Comparison of ENCODE assay signal across 34 cellular contexts in the genomic region with DNA sequence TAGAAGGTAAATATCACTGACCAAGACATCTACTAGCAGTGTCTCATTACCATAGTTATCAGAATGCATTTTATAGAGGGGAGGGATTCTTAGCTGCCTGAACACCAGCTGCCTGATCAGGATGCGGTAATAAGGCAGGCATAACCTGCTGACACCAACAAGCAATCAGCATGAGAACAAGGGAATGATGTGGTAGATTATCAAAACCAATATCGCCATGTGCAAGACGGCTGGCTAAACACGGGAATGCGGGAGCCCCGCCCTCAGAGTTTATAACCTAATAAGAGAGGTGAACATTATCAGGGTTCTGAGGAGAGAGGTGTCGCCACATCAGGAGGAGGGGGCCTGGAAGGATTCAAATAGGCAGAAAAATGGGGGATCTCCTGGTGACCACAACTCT. TPM values are rescaled to one million over a fixed set of nuclear protein-coding genes. Genes with fewer than 3 reads are reported as not detected.
A peak's percentile ranks its signal among the peaks of the same experiment; 100 is the strongest.
DNase-seq lines count a peak whose midpoint lies in the region; ATAC-seq and TF ChIP-seq lines count a peak whose summit lies in the region.
"Had no signal": no experiment of that assay in that cellular context is flagged by ENCODE, and none has a peak within 500 bp of the region (broad histone marks: within the 10 kb centered on the region; RNA-seq: fewer than 3 reads in every experiment).

No MANE protein-coding gene starts in this region.

- H3K36me3 Mint-ChIP-seq in activated CD4-positive, alpha-beta T cell treated with anti-CD3 and anti-CD28 coated beads for 36 hours (ENCODE audit: low read depth): peaks cover 61% of the 10 kb centered on the region
- H3K36me3 Mint-ChIP-seq in CD4-positive, alpha-beta T cell (ENCODE audit: low read depth): peaks cover 90% of the 10 kb centered on the region
- H3K36me3 Mint-ChIP-seq in activated naive CD4-positive, alpha-beta T cell treated with anti-CD3 and anti-CD28 coated beads, Interleukin-2, amount 50 U/mL, for 72 hours: peaks cover 23 to 54% of the 10 kb centered on the region in 2 donors
- peaks cover 17% of the 10 kb centered on the region for H3K36me3 Mint-ChIP-seq in natural killer cell

- DNase-seq in activated CD4-positive, alpha-beta T cell treated with anti-CD3 and anti-CD28 coated beads for 36 hours: no peak
- no peak for DNase-seq in activated CD4-positive, alpha-beta T cell treated with anti-CD3 and anti-CD28 coated beads for 48 hours
- no peak for DNase-seq in CD4-positive, alpha-beta T cell
- DNase-seq in activated naive CD4-positive, alpha-beta T cell treated with anti-CD3 and anti-CD28 coated beads, Interleukin-2, amount 50 U/mL, for 72 hours (ENCODE audit: low spot score in 2 of 2): no peak
- no peak for DNase-seq in natural killer cell
- DNase-seq in activated gamma-delta T cell (lab: John Stamatoyannopoulos, UW): no peak
- no peak for DNase-seq in UCSD-AML1 (lab: John Stamatoyannopoulos, UW; ENCODE audit: unreplicated experiment)
- DNase-seq in midbrain (lab: John Stamatoyannopoulos, UW): no peak
- DNase-seq: activated CD4-positive, alpha-beta T cell treated with anti-CD3 and anti-CD28 coated beads for 4 hours; activated CD8-positive, alpha-beta memory T cell treated with anti-CD3 and anti-CD28 coated beads, Interleukin-2, amount 50 U/mL, for 4 hours; amygdala; CD8-positive, alpha-beta T cell; foreskin keratinocyte; heart right ventricle; HFFc6; kidney glomerular epithelial cell; lower lobe of right lung; NCI-H1417 treated with DMSO at 0.1 percent for 48 hours; NCI-H2107; NCI-H774; right lobe of liver; stimulated activated CD4-positive, alpha-beta T cell treated with anti-CD3 and anti-CD28 coated beads, Interleukin-4, amount 100 ng/mL, for 24 hours; stimulated activated naive CD4-positive, alpha-beta T cell; T-helper 1 cell had no signal

- H3K9me3 Mint-ChIP-seq in activated CD4-positive, alpha-beta T cell treated with anti-CD3 and anti-CD28 coated beads for 36 hours (ENCODE audit: low read depth): no peaks in the 10 kb centered on the region
- H3K9me3 Mint-ChIP-seq in CD4-positive, alpha-beta T cell: no peaks in the 10 kb centered on the region
- no peaks in the 10 kb centered on the region for H3K9me3 Mint-ChIP-seq in activated naive CD4-positive, alpha-beta T cell treated with anti-CD3 and anti-CD28 coated beads, Interleukin-2, amount 50 U/mL, for 72 hours
- no peaks in the 10 kb centered on the region for H3K9me3 Mint-ChIP-seq in natural killer cell
- H3K9me3 Mint-ChIP-seq: activated T-helper 2 cell treated with anti-CD3 and anti-CD28 coated beads, Interferon-gamma antibody, Interleukin-2, Interleukin-4, amounts not matched to agents 10 μg/mL and 5 μg/mL and 100 μg/mL, durations not matched to agents 14 hours and 24 hours and 36 hours; CD8-positive, alpha-beta T cell; GM23338; HFFc6 had no signal

- peak overlapping the region; percentile 44 for H3K27ac ChIP-seq in CD4-positive, alpha-beta T cell (ENCODE audit: low read depth, low read length)
- H3K27ac ChIP-seq: 22Rv1, coronary artery, esophagus muscularis mucosa, foreskin keratinocyte, heart right ventricle, KMS-11, lower lobe of right lung, right lobe of liver, RWPE1, suprapubic skin had no signal

- H3K4me1 Mint-ChIP-seq in activated CD4-positive, alpha-beta T cell treated with anti-CD3 and anti-CD28 coated beads for 36 hours: peaks cover 54% of the 10 kb centered on the region
- H3K4me1 Mint-ChIP-seq in CD4-positive, alpha-beta T cell (ENCODE audit: low read depth): peaks cover 78% of the 10 kb centered on the region
- H3K4me1 Mint-ChIP-seq in natural killer cell: peaks cover 41 to 43% of the 10 kb centered on the region in 2 donors
- H3K4me1 Mint-ChIP-seq: GM23338 had no signal

- POLR2A ChIA-PET in activated CD4-positive, alpha-beta T cell treated with anti-CD3 and anti-CD28 coated beads for 36 hours (lab: Charles Lee): interaction anchor here (1.0 to 2.5 kb wide), 2 partner anchors 19 to 21 kb away, joined by 5 to 8 read pairs; a partner anchor contains a TSS
- POLR2A ChIA-PET in CD4-positive, alpha-beta T cell (lab: Charles Lee): interaction anchor here (1.2 to 3.4 kb wide), 6 partner anchors 15 to 243 kb away, joined by 4 to 29 read pairs (median 7); a partner anchor contains a TSS

- no peak for TF ChIP-seq CTCF in CD4-positive, alpha-beta T cell (IDR thresholded peaks at IDR 0.05)
- TF ChIP-seq CTCF in natural killer cell (IDR thresholded peaks at IDR 0.05): no peak

- CTCF ChIA-PET in activated CD4-positive, alpha-beta T cell treated with anti-CD3 and anti-CD28 coated beads for 36 hours (lab: Charles Lee): interaction anchor here (1.4 to 2.8 kb wide), 2 partner anchors 20 to 37 kb away, joined by 3 to 27 read pairs; a partner anchor contains a TSS
- CTCF ChIA-PET in CD4-positive, alpha-beta T cell (lab: Charles Lee): interaction anchor here (1.2 to 1.9 kb wide), 2 partner anchors 21 to 132 kb away, joined by 4 to 6 read pairs; no protein-coding TSS in a partner anchor

- no peak overlapping the region for H3K4me3 Mint-ChIP-seq in activated CD4-positive, alpha-beta T cell treated with anti-CD3 and anti-CD28 coated beads for 36 hours
- H3K4me3 Mint-ChIP-seq in CD4-positive, alpha-beta T cell: peak overlapping the region; percentile 22
- H3K4me3 Mint-ChIP-seq in natural killer cell: no peak overlapping the region
- H3K4me3 Mint-ChIP-seq: GM23338, HFFc6 had no signal

- no peaks in the 10 kb centered on the region for H3K27me3 Mint-ChIP-seq in activated CD4-positive, alpha-beta T cell treated with anti-CD3 and anti-CD28 coated beads for 36 hours
- no peaks in the 10 kb centered on the region for H3K27me3 Mint-ChIP-seq in CD4-positive, alpha-beta T cell
- H3K27me3 Mint-ChIP-seq in natural killer cell (ENCODE audit: low read depth in 2 of 2): no peaks in the 10 kb centered on the region
- H3K27me3 Mint-ChIP-seq: progenitor cell of endocrine pancreas had no signal

- peak overlapping the region; percentile 59 for H3K27ac Mint-ChIP-seq in activated CD4-positive, alpha-beta T cell treated with anti-CD3 and anti-CD28 coated beads for 36 hours
- H3K27ac Mint-ChIP-seq in CD4-positive, alpha-beta T cell: peak overlapping the region; percentile 93
- H3K27ac Mint-ChIP-seq in activated naive CD4-positive, alpha-beta T cell treated with anti-CD3 and anti-CD28 coated beads, Interleukin-2, amount 50 U/mL, for 72 hours: peak overlapping the region; percentile 69 to 94
- H3K27ac Mint-ChIP-seq in natural killer cell: peak overlapping the region; percentile 80 to 86
- H3K27ac Mint-ChIP-seq: GM23338, HFFc6, progenitor cell of endocrine pancreas had no signal

- ATAC-seq in activated CD4-positive, alpha-beta T cell treated with anti-CD3 and anti-CD28 coated beads for 36 hours: no peak
- no peak for ATAC-seq in CD4-positive, alpha-beta T cell (ENCODE audit: poor library complexity)
- ATAC-seq in activated naive CD4-positive, alpha-beta T cell treated with anti-CD3 and anti-CD28 coated beads, Interleukin-2, amount 50 U/mL, for 72 hours: no peak
- no peak for ATAC-seq in natural killer cell
- ATAC-seq: CD8-positive, alpha-beta T cell; foreskin keratinocyte; GM23338; heart right ventricle; lower lobe of right lung had no signal

- no peaks in the 10 kb centered on the region for H3K9me3 ChIP-seq in CD4-positive, alpha-beta T cell (ENCODE audit: control insufficient read depth, low read length)
- H3K9me3 ChIP-seq: esophagus muscularis mucosa, heart right ventricle, lower lobe of right lung, right lobe of liver, suprapubic skin had no signal

- intact Hi-C loops in activated CD4-positive, alpha-beta T cell treated with anti-CD3 and anti-CD28 coated beads for 36 hours (cut with DNase I, micrococcal nuclease): loop anchor here in 1 of 2 experiments (5.0 kb wide), 1 partner anchor 457 kb away; a partner anchor contains a TSS
- intact Hi-C loops in CD4-positive, alpha-beta T cell (cut with DNase I, micrococcal nuclease): loop anchor here in 1 of 2 experiments (10.0 kb wide), 1 partner anchor 265 kb away; no protein-coding TSS in a partner anchor
- intact Hi-C loops in natural killer cell (cut with micrococcal nuclease): no loop called here

- no peaks in the 10 kb centered on the region for H3K27me3 ChIP-seq in CD4-positive, alpha-beta T cell (ENCODE audit: control insufficient read depth, insufficient read depth, low read length)
- H3K27me3 ChIP-seq: esophagus muscularis mucosa, foreskin keratinocyte, heart right ventricle, right lobe of liver, suprapubic skin had no signal

RNA-seq across cellular contexts. Expression of a gene that starts 20.5 kb away (rescaled TPM):
- total RNA-seq in activated CD4-positive, alpha-beta T cell treated with anti-CD3 and anti-CD28 coated beads for 36 hours: 10 to 100 TPM; 16.6 to 16.7 TPM
- total RNA-seq in CD4-positive, alpha-beta T cell: 10 to 100 TPM; 26.2 to 29.5 TPM
- total RNA-seq in activated naive CD4-positive, alpha-beta T cell treated with anti-CD3 and anti-CD28 coated beads, Interleukin-2, amount 50 U/mL, for 72 hours: 10 to 100 TPM; 13.8 to 21.0 TPM
- 10 to 100 TPM; 35.1 to 54.1 (median 48.8) TPM for total RNA-seq in natural killer cell

RNA-seq across cellular contexts. Expression of a gene that starts 46.8 kb away (rescaled TPM):
- under 1 TPM; 0.25 to 0.41 TPM for total RNA-seq in activated CD4-positive, alpha-beta T cell treated with anti-CD3 and anti-CD28 coated beads for 36 hours
- total RNA-seq in CD4-positive, alpha-beta T cell: not detected
- total RNA-seq in activated naive CD4-positive, alpha-beta T cell treated with anti-CD3 and anti-CD28 coated beads, Interleukin-2, amount 50 U/mL, for 72 hours: under 1 TPM in 1 of 2 donors, not detected in 1; 0.51 TPM
- total RNA-seq in natural killer cell: not detected
- total RNA-seq: activated T-helper 2 cell treated with anti-CD3 and anti-CD28 coated beads, Interferon-gamma antibody, Interleukin-2, Interleukin-4, amounts not matched to agents 10 μg/mL and 5 μg/mL and 100 μg/mL, durations not matched to agents 14 hours and 24 hours and 36 hours; CD8-positive, alpha-beta T cell; esophagus muscularis mucosa; lower lobe of right lung; SK-MEL-5 had no signal
